Comparison of ENCODE assay signal across 9 cellular contexts in genomic region chr3:32401141-32401540, GRCh38. TPM values are rescaled to one million over a fixed set of nuclear protein-coding genes. Genes with fewer than 3 reads are reported as not detected.
DNase-seq lines count a peak whose midpoint lies in the region; ATAC-seq and TF ChIP-seq lines count a peak whose summit lies in the region.
"Had no signal": no experiment of that assay in that cellular context is flagged by ENCODE, and none has a peak within 500 bp of the region (broad histone marks: within the 10 kb centered on the region; RNA-seq: fewer than 3 reads in every experiment).

No MANE protein-coding gene starts in this region.

- H3K4me3 ChIP-seq in OCI-LY1 (ENCODE audit: low read depth, low read length, poor library complexity, severe bottlenecking), result peak overlapping the region; percentile 57
- H3K4me3 ChIP-seq in epithelial cell of proximal tubule (ENCODE audit: low read depth, low read length), result peak overlapping the region; percentile 54
- peak overlapping the region; percentile 77 for H3K4me3 ChIP-seq in osteoblast (ENCODE audit: insufficient read depth, low read length)
- H3K4me3 ChIP-seq: SK-N-MC had no signal

- H2AFZ ChIP-seq in OCI-LY1 (ENCODE audit: low read length), result no peak overlapping the region
- peak overlapping the region; percentile 88 for H2AFZ ChIP-seq in osteoblast (ENCODE audit: low read length)

- H3F3A ChIP-seq in OCI-LY1 (ENCODE audit: insufficient read depth, low read length), result peaks cover 15% of the 10 kb centered on the region

- TF ChIP-seq CTCF in OCI-LY1 (IDR thresholded peaks at IDR 0.05; ENCODE audit: low read length) (no peak), epithelial cell of proximal tubule (conservative IDR thresholded peaks at IDR 0.05; ENCODE audit: low read depth, low read length) (no peak), osteoblast (IDR thresholded peaks at IDR 0.05; ENCODE audit: extremely low read depth, low read depth, low read length) (no peak)

- H4K20me1 ChIP-seq in OCI-LY1 (ENCODE audit: insufficient read depth, low read length) (no peaks in the 10 kb centered on the region), osteoblast (ENCODE audit: insufficient read depth, low read length) (no peaks in the 10 kb centered on the region)

- H3K4me1 ChIP-seq in OCI-LY1 (ENCODE audit: insufficient read depth, low read length, severe bottlenecking) (peaks cover 62% of the 10 kb centered on the region), osteoblast (ENCODE audit: insufficient read depth, low read length) (peaks cover 13% of the 10 kb centered on the region)

- no peaks in the 10 kb centered on the region for H3K9me2 ChIP-seq in OCI-LY1 (ENCODE audit: low read depth, low read length)

- H3K9ac ChIP-seq in OCI-LY1 (ENCODE audit: low read length), result peak overlapping the region; percentile 71

- H3K27ac ChIP-seq in OCI-LY1 (ENCODE audit: low read depth, low read length, poor library complexity, severe bottlenecking), result peak overlapping the region; percentile 91
- peak overlapping the region; percentile 71 for H3K27ac ChIP-seq in osteoblast (ENCODE audit: low read depth, low read length)
- H3K27ac ChIP-seq: SK-N-MC had no signal

- DNase-seq in epithelial cell of proximal tubule (ENCODE audit: low read depth) (no peak), osteoblast (ENCODE audit: insufficient read length, low spot score, missing footprints) (no peak), GDM1 (lab: John Stamatoyannopoulos, UW) (no peak), UCSD-AML1 (lab: John Stamatoyannopoulos, UW; ENCODE audit: unreplicated experiment) (no peak), hypothalamus (lab: John Stamatoyannopoulos, UW) (no peak), midbrain (lab: John Stamatoyannopoulos, UW) (no peak)

- H3K4me2 ChIP-seq in OCI-LY1 (ENCODE audit: low read length) (peak overlapping the region; percentile 73), osteoblast (ENCODE audit: insufficient read depth, low read length) (peak overlapping the region; percentile 83)

- no peaks in the 10 kb centered on the region for H3K9me3 ChIP-seq in OCI-LY1 (ENCODE audit: low read length)
- H3K9me3 ChIP-seq in osteoblast (ENCODE audit: low read depth, low read length), result no peaks in the 10 kb centered on the region

- H3K27me3 ChIP-seq in OCI-LY1 (ENCODE audit: insufficient read depth, low read length), result no peaks in the 10 kb centered on the region
- no peaks in the 10 kb centered on the region for H3K27me3 ChIP-seq in osteoblast (ENCODE audit: insufficient read depth, low read length)

- peak; percentile 20 for ATAC-seq in GM19463 (IDR thresholded peaks at IDR 0.05; ENCODE audit: unreplicated experiment)

- H3K36me3 ChIP-seq in OCI-LY1 (ENCODE audit: insufficient read depth, low read length), result no peaks in the 10 kb centered on the region
- H3K36me3 ChIP-seq in osteoblast (ENCODE audit: insufficient read depth, low read length), result no peaks in the 10 kb centered on the region

- H3K79me2 ChIP-seq in OCI-LY1 (ENCODE audit: insufficient read depth, low read length) (peaks cover 3% of the 10 kb centered on the region; the same call in 1 of the 2 replicates), osteoblast (ENCODE audit: insufficient read depth, low read length) (peaks cover 59% of the 10 kb centered on the region)

RNA-seq across cellular contexts. Expression of gene CMTM7, which starts 9.5 kb away (rescaled TPM):
- total RNA-seq in epithelial cell of proximal tubule (31.9 and 71.4 TPM in 2 replicates), osteoblast (7.2 and 10.0 TPM in 2 replicates)
